Comparison of ENCODE assay signal across 1 cellular context in genomic region chr12:541676-542289, GRCh38.
TF ChIP-seq lines count a peak whose summit lies in the region.

No MANE protein-coding gene starts in this region.

TF ChIP-seq in GM23338, 12 proteins besides CTCF, POLR2A, EP300 and RAD21 (continued from another document):
- TF ChIP-seq ZNF462 (CRISPR knock-in tag; IDR thresholded peaks at IDR 0.05): no peak
- TF ChIP-seq NANOG (IDR thresholded peaks at IDR 0.05; ENCODE audit: borderline replicate concordance): no peak
- TF ChIP-seq EZH2 (IDR thresholded peaks at IDR 0.05; ENCODE audit: low read depth, unreplicated experiment): no peak
- no peak for TF ChIP-seq JUNB (IDR thresholded peaks at IDR 0.05; ENCODE audit: unreplicated experiment)
- no peak for TF ChIP-seq CREB1 (CRISPR knock-in tag; IDR thresholded peaks at IDR 0.05; ENCODE audit: low read depth)
- no peak for TF ChIP-seq EZH2phosphoT487 (IDR thresholded peaks at IDR 0.05; ENCODE audit: unreplicated experiment)
- no peak for TF ChIP-seq ETS1 (IDR thresholded peaks at IDR 0.05)
- no peak for TF ChIP-seq STAT1 (IDR thresholded peaks at IDR 0.05; ENCODE audit: unreplicated experiment)
